In the genomic region with DNA sequence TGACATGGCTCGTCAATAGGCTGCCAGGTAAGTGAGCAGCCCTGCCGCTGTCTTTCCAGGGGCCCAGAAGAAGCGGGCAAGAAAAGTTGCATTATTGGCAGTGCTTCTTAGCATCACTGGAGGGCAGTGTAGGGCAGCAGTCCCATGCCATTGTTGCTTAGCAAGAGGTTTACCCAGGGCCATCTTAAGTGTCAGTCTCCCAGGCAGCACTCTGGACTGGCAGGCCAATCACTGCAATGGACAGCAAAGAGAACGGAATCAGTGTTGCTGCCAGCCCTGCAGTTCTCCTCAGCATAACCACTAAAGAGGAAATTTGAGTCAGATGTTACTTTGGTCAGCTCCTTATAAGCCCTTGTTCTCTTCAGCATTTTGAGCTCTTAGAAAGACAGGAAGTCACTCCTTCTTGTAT, we compare ENCODE assay signal across 8 cellular contexts. TPM values are rescaled to one million over a fixed set of nuclear protein-coding genes. Genes with fewer than 3 reads are reported as not detected.
DNase-seq lines count a peak whose midpoint lies in the region; ATAC-seq and TF ChIP-seq lines count a peak whose summit lies in the region.

No MANE protein-coding gene starts in this region.

- H3K4me3 ChIP-seq in right atrium auricular region (no peak overlapping the region), epithelial cell of esophagus (ENCODE audit: low read length) (no peak overlapping the region)

- intact Hi-C loops in Right ventricle myocardium inferior (cut with DNase I): no loop called here

- peak overlapping the region; percentile 12 to 87 (median 68) for H3K27ac Mint-ChIP-seq in naive thymus-derived CD8-positive, alpha-beta T cell

- peaks cover 20 to 50% (median 30%) of the 10 kb centered on the region in 4 donors for H3K4me1 Mint-ChIP-seq in naive thymus-derived CD8-positive, alpha-beta T cell

- H3K4me1 ChIP-seq in right atrium auricular region: peaks cover 0 to 11% of the 10 kb centered on the region in 2 donors

- H3K27me3 ChIP-seq in right atrium auricular region: no peaks in the 10 kb centered on the region

- H3K9me3 ChIP-seq in right atrium auricular region: no peaks in the 10 kb centered on the region

- DNase-seq in Right ventricle myocardium inferior (ENCODE audit: missing footprints): no peak
- no peak for DNase-seq in right atrium auricular region (ENCODE audit: low spot score)
- DNase-seq in RKO (ENCODE audit: low spot score): peak; percentile 70
- peak; percentile 75 for DNase-seq in epithelial cell of esophagus (ENCODE audit: low read depth)
- DNase-seq in naive thymus-derived CD8-positive, alpha-beta T cell: peak in 5 of 10 donors; percentile 41 to 56 (median 52)

- H3K4me3 Mint-ChIP-seq in naive thymus-derived CD8-positive, alpha-beta T cell: peak overlapping the region in 4 of 10 donors; percentile 0 to 41 (median 10)

- peaks cover 0 to 2% (median 0%) of the 10 kb centered on the region in 9 donors for H3K9me3 Mint-ChIP-seq in naive thymus-derived CD8-positive, alpha-beta T cell

- POLR2A ChIA-PET in naive thymus-derived CD8-positive, alpha-beta T cell (lab: Charles Lee): interaction anchor here (0.9 to 3.8 kb wide), 8 partner anchors 10 to 92 kb away, joined by 3 to 24 read pairs (median 4); a partner anchor contains a TSS

- ATAC-seq in Right ventricle myocardium inferior (peak; percentile 62), HG03342 (IDR thresholded peaks at IDR 0.05; ENCODE audit: unreplicated experiment) (no peak), GM19452 (IDR thresholded peaks at IDR 0.05; ENCODE audit: unreplicated experiment) (no peak), GM21825 (IDR thresholded peaks at IDR 0.05; ENCODE audit: unreplicated experiment) (no peak)
- ATAC-seq in naive thymus-derived CD8-positive, alpha-beta T cell: peak; percentile 62 to 84

- H3K36me3 ChIP-seq in right atrium auricular region: peaks cover 87% of the 10 kb centered on the region

- H3K27ac ChIP-seq in right atrium auricular region: no peak overlapping the region

- TF ChIP-seq CTCF in right atrium auricular region (IDR thresholded peaks at IDR 0.05) (peak in 1 of 2 donors; percentile 36), epithelial cell of esophagus (IDR thresholded peaks at IDR 0.05; ENCODE audit: insufficient read depth, low read depth, low read length, missing control alignments) (peak; percentile 68)

- H3K36me3 Mint-ChIP-seq in naive thymus-derived CD8-positive, alpha-beta T cell: peaks cover 0 to 95% (median 22%) of the 10 kb centered on the region in 3 donors

- H3K27me3 Mint-ChIP-seq in naive thymus-derived CD8-positive, alpha-beta T cell: no peaks in the 10 kb centered on the region

RNA-seq across cellular contexts. Expression of a gene that starts 13.4 kb away (rescaled TPM):
- total RNA-seq in Right ventricle myocardium inferior: 54.1 TPM
- total RNA-seq in right atrium auricular region: 10 to 100 TPM; 52.7 to 55.9 TPM
- total RNA-seq in naive thymus-derived CD8-positive, alpha-beta T cell: 100 to 1,000 TPM; 345 to 354 TPM
- 10 to 100 TPM; 16.8 to 70.7 (median 31.1) TPM for polyA plus RNA-seq in naive thymus-derived CD8-positive, alpha-beta T cell

RNA-seq across cellular contexts. Expression of a gene that starts 36.3 kb away (rescaled TPM):
- total RNA-seq in Right ventricle myocardium inferior (15.2 TPM), right atrium auricular region (10 to 100 TPM; 14.1 to 14.9 TPM)
- 100 to 1,000 TPM; 189 to 206 TPM for total RNA-seq in naive thymus-derived CD8-positive, alpha-beta T cell
- 10 to 100 TPM in 2 of 3 donors, 1 to 10 TPM in 1; 6.0 to 18.3 (median 10.1) TPM for polyA plus RNA-seq in naive thymus-derived CD8-positive, alpha-beta T cell

RNA-seq across cellular contexts. Expression of a gene that starts 50.5 kb away (rescaled TPM):
- total RNA-seq in Right ventricle myocardium inferior (15.8 TPM), right atrium auricular region (10 to 100 TPM; 14.7 to 23.6 TPM)
- 10 to 100 TPM; 18.1 to 25.3 TPM for total RNA-seq in naive thymus-derived CD8-positive, alpha-beta T cell
- polyA plus RNA-seq in naive thymus-derived CD8-positive, alpha-beta T cell: 1 to 10 TPM; 1.7 to 4.5 (median 3.2) TPM

Comparison
In these comparisons a context has a peak if more than half of its experiments do, and no peak if none do; other contexts are left out.
1. ATAC-seq: peak in Right ventricle myocardium inferior (single experiment) and naive thymus-derived CD8-positive, alpha-beta T cell (2 of 2); none in HG03342 (single experiment), GM19452 (single experiment) and GM21825 (single experiment).
2. DNase-seq: peak in RKO (single experiment) and epithelial cell of esophagus (single experiment); none in Right ventricle myocardium inferior (single experiment) and right atrium auricular region (single experiment).
3. RNA of a gene that starts 36.3 kb away (total RNA-seq): 189 to 206 TPM in naive thymus-derived CD8-positive, alpha-beta T cell; 15.2 TPM in Right ventricle myocardium inferior (single experiment) and 14.1 to 14.9 TPM in right atrium auricular region; every median in the first group is over 10 times any median in the second.